In the genomic region with DNA sequence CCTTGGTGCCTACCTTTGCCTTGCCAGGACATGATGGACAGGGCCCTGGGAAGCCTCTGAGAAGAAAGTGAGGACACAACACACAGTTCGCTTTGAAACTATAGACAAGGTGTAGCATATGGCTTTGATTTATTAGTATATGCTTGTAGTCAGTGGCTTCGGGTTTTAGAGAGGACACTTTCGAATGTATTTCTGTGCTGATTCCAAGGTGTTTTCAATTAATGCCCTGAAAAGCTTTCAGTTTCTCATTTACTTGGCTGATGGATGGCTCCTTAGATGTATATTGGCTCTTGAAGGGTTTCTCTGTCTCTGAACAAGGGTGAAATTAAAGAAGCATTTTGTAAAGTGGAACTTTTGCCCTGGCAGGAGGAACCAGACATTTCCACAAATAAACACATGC, we compare ENCODE assay signal across 20 cellular contexts.
A peak's percentile ranks its signal among the peaks of the same experiment; 100 is the strongest.
DNase-seq lines count a peak whose midpoint lies in the region; ATAC-seq and TF ChIP-seq lines count a peak whose summit lies in the region.
"Had no signal": no experiment of that assay in that cellular context is flagged by ENCODE, and none has a peak within 500 bp of the region (broad histone marks: within the 10 kb centered on the region; RNA-seq: fewer than 3 reads in every experiment).

No MANE protein-coding gene starts in this region.

- H3K4me1 ChIP-seq in GM23248 (ENCODE audit: insufficient read depth): peaks cover 71% of the 10 kb centered on the region
- peaks cover 28% of the 10 kb centered on the region for H3K4me1 ChIP-seq in mammary epithelial cell (ENCODE audit: insufficient read depth, low read length)
- peaks cover 65% of the 10 kb centered on the region for H3K4me1 ChIP-seq in osteoblast (ENCODE audit: insufficient read depth, low read length)

- no peaks in the 10 kb centered on the region for H3K27me3 Mint-ChIP-seq in T-cell
- H3K27me3 Mint-ChIP-seq: B cell; CD4-positive, alpha-beta T cell had no signal

- H3K27ac ChIP-seq in GM23248 (peak overlapping the region; percentile 52; the same call in 1 of the 2 replicates), mammary epithelial cell (ENCODE audit: insufficient read depth, low read depth, low read length) (no peak overlapping the region), osteoblast (ENCODE audit: low read depth, low read length) (peak overlapping the region; percentile 77)

- H3K4me1 Mint-ChIP-seq in T-cell: no peaks in the 10 kb centered on the region
- H3K4me1 Mint-ChIP-seq: B cell had no signal

- intact Hi-C loops in mammary epithelial cell (cut with micrococcal nuclease): loop anchor here (5.0 kb wide), 1 partner anchor 34 kb away; no protein-coding TSS in a partner anchor

- no peak overlapping the region for H3K27ac Mint-ChIP-seq in T-cell
- H3K27ac Mint-ChIP-seq: B cell; CD4-positive, alpha-beta T cell had no signal

- in situ Hi-C loops in GM23248 (cut with MboI): no loop called here
- in situ Hi-C loops in mammary epithelial cell (cut with MboI; ENCODE audit: low sequenced_read_pairs in 2 of 2): no loop called here

- H3K9me2 ChIP-seq in GM23248 (ENCODE audit: insufficient read depth): no peaks in the 10 kb centered on the region

- H3K4me2 ChIP-seq in GM23248 (ENCODE audit: unreplicated experiment) (peak overlapping the region; percentile 53), mammary epithelial cell (ENCODE audit: insufficient read depth, low read depth, low read length) (peak overlapping the region; percentile 13), osteoblast (ENCODE audit: insufficient read depth, low read length) (no peak overlapping the region)

- no peak overlapping the region for H3K4me3 Mint-ChIP-seq in T-cell
- H3K4me3 Mint-ChIP-seq: B cell; CD4-positive, alpha-beta T cell had no signal

- no peak overlapping the region for H3K9ac ChIP-seq in GM23248
- H3K9ac ChIP-seq in mammary epithelial cell (ENCODE audit: insufficient read depth, low read length): no peak overlapping the region

- peaks cover 0 to 10% (median 9%) of the 10 kb centered on the region in 3 donors for H3K9me3 Mint-ChIP-seq in T-cell
- H3K9me3 Mint-ChIP-seq: CD4-positive, alpha-beta T cell had no signal

- CTCF ChIA-PET in mammary epithelial cell (lab: Charles Lee; ENCODE audit: low non-redundant PET) (no interaction called here), T-cell (lab: Charles Lee) (no interaction called here)

- H3K36me3 ChIP-seq in GM23248 (ENCODE audit: low read depth) (no peaks in the 10 kb centered on the region), mammary epithelial cell (ENCODE audit: insufficient read depth, low read length) (no peaks in the 10 kb centered on the region), osteoblast (ENCODE audit: insufficient read depth, low read length) (no peaks in the 10 kb centered on the region)

- WGBS in GM23248 (ENCODE audit: low coverage in 1 of 2, low lambda C conversion rate in 2 of 2, missing lambda C conversion rate in 2 of 2), 2 experiments: 58 to 60% methylated on average over 3 of the region's 3 CpGs
- WGBS in mammary epithelial cell (ENCODE audit: low coverage, missing lambda C conversion rate): 14% methylated on average over 3 of the region's 3 CpGs

- H4K20me1 ChIP-seq in GM23248 (ENCODE audit: insufficient read depth) (no peaks in the 10 kb centered on the region), mammary epithelial cell (ENCODE audit: insufficient read depth, low read length) (no peaks in the 10 kb centered on the region), osteoblast (ENCODE audit: insufficient read depth, low read length) (no peaks in the 10 kb centered on the region)

- peaks cover 49% of the 10 kb centered on the region for H3F3A ChIP-seq in GM23248 (ENCODE audit: insufficient read depth)

- DNase-seq in GM23248 (no peak), RPMI7951 (ENCODE audit: low read depth) (peak; percentile 66), mammary epithelial cell (no peak), osteoblast (ENCODE audit: insufficient read length, low spot score, missing footprints) (no peak), T-cell (no peak), glomerular visceral epithelial cell (ENCODE audit: extremely low spot score) (no peak)
- DNase-seq: ACHN; Calu3; CD4-positive, alpha-beta T cell; DND-41; GF-D8; H7; Karpas-422; NCI-H345; NCI-H526 treated with DMSO at 0.1 percent for 48 hours; NK-92 treated with Interleukin-12 subunit alpha and Interleukin-12 subunit beta, amount 100 ng/mL, for 24 hours; OCI-M1 had no signal

- BruUV-seq in mammary epithelial cell (replicated peaks; lab: Mats Ljungman, UMichigan): no TSS peak

- H3K27me3 ChIP-seq in GM23248 (replicated peaks; ENCODE audit: insufficient read depth) (no peaks in the 10 kb centered on the region), mammary epithelial cell (ENCODE audit: insufficient read depth, low read length) (no peaks in the 10 kb centered on the region), osteoblast (ENCODE audit: insufficient read depth, low read length) (no peaks in the 10 kb centered on the region)

- no peak overlapping the region for H2AFZ ChIP-seq in GM23248
- peak overlapping the region; percentile 86 for H2AFZ ChIP-seq in mammary epithelial cell (ENCODE audit: low read depth, low read length)
- no peak overlapping the region for H2AFZ ChIP-seq in osteoblast (ENCODE audit: low read length)

- no peak overlapping the region for H3K4me3 ChIP-seq in GM23248
- H3K4me3 ChIP-seq in mammary epithelial cell (replicated peaks in 1 of 3; ENCODE audit: insufficient read depth in 1 of 3, low read depth in 2 of 3, low read length in 3 of 3): no peak overlapping the region
- H3K4me3 ChIP-seq in osteoblast (ENCODE audit: insufficient read depth, low read length): no peak overlapping the region

- ATAC-seq in HG03135 (IDR thresholded peaks at IDR 0.05; ENCODE audit: unreplicated experiment) (no peak), T-cell (replicated peaks in 1 of 4) (no peak)
- ATAC-seq: HepG2 had no signal

- H3K79me2 ChIP-seq in GM23248 (ENCODE audit: insufficient read depth) (no peaks in the 10 kb centered on the region), mammary epithelial cell (ENCODE audit: insufficient read depth, low read length) (no peaks in the 10 kb centered on the region), osteoblast (ENCODE audit: insufficient read depth, low read length) (no peaks in the 10 kb centered on the region)

- H3K36me3 Mint-ChIP-seq in T-cell: no peaks in the 10 kb centered on the region

- TF ChIP-seq CTCF in mammary epithelial cell (conservative IDR thresholded peaks at IDR 0.05 in 1 of 2, IDR thresholded peaks at IDR 0.05 in 1 of 2; ENCODE audit: extremely low read depth in 1 of 2, insufficient read depth in 1 of 2, low read depth in 1 of 2, low read length in 2 of 2) (no peak), osteoblast (IDR thresholded peaks at IDR 0.05; ENCODE audit: extremely low read depth, low read depth, low read length) (no peak)

- H3K9me3 ChIP-seq in GM23248 (ENCODE audit: low read depth) (no peaks in the 10 kb centered on the region), mammary epithelial cell (replicated peaks; ENCODE audit: insufficient read depth, low read length) (no peaks in the 10 kb centered on the region), osteoblast (ENCODE audit: low read depth, low read length) (no peaks in the 10 kb centered on the region)

- POLR2A ChIA-PET in T-cell (lab: Charles Lee): no interaction called here

- dilution Hi-C loops in mammary epithelial cell (cut with HindIII; ENCODE audit: low sequenced_read_pairs): no loop called here
